In genomic region chr2:203819434-203820133, GRCh38 we compare ENCODE assay signal across 27 cellular contexts. TPM values are rescaled to one million over a fixed set of nuclear protein-coding genes. Genes with fewer than 3 reads are reported as not detected.
DNase-seq lines count a peak whose midpoint lies in the region; ATAC-seq and TF ChIP-seq lines count a peak whose summit lies in the region.
"Had no signal": no experiment of that assay in that cellular context is flagged by ENCODE, and none has a peak within 500 bp of the region (broad histone marks: within the 10 kb centered on the region; RNA-seq: fewer than 3 reads in every experiment).

No MANE protein-coding gene starts in this region.

- H3K23ac ChIP-seq in trophoblast cell (ENCODE audit: low read length) = no peak overlapping the region

- H3K36me3 ChIP-seq in BE2C (no peaks in the 10 kb centered on the region), trophoblast cell (ENCODE audit: control insufficient read depth in 1 of 2, insufficient read depth in 2 of 2, low read length in 2 of 2) (no peaks in the 10 kb centered on the region)
- H3K36me3 ChIP-seq: neutrophil had no signal

- H3K9me3 ChIP-seq in BE2C (no peaks in the 10 kb centered on the region), trophoblast cell (ENCODE audit: insufficient read depth, low read depth, low read length) (no peaks in the 10 kb centered on the region)
- H3K9me3 ChIP-seq: neutrophil had no signal

- H3K27me3 ChIP-seq in BE2C = 0 out of 2 replicates have a peak, but pooled peaks cover 3% of the 10 kb centered on the region
- H3K27me3 ChIP-seq in trophoblast cell (ENCODE audit: insufficient read depth, low read length) = no peaks in the 10 kb centered on the region

- H4K91ac ChIP-seq in trophoblast cell (ENCODE audit: low read depth, low read length) = no peak overlapping the region

- intact Hi-C loops in left ventricle myocardium superior (cut with micrococcal nuclease) = loop anchor here (5.0 to 10.0 kb wide), 2 partner anchors 337 to 735 kb away; no protein-coding TSS in a partner anchor

- H3K9ac ChIP-seq in trophoblast cell (ENCODE audit: low read length) = no peak overlapping the region

- no peak overlapping the region for H4K8ac ChIP-seq in trophoblast cell (ENCODE audit: low read depth, low read length)

- H4K12ac ChIP-seq in trophoblast cell (ENCODE audit: low read depth, low read length) = no peak overlapping the region

- H3K27ac ChIP-seq in trophoblast cell (ENCODE audit: low read depth, low read length) = no peak overlapping the region
- H3K27ac ChIP-seq: epithelial cell of prostate, neutrophil had no signal

- no peaks in the 10 kb centered on the region for H3K4me1 ChIP-seq in BE2C
- H3K4me1 ChIP-seq in trophoblast cell (ENCODE audit: control insufficient read depth in 1 of 2, insufficient read depth in 2 of 2, low read length in 2 of 2) = no peaks in the 10 kb centered on the region

- peak; percentile 24 for DNase-seq in BE2C
- DNase-seq in MV-4-11 (lab: John Stamatoyannopoulos, UW) = peak; percentile 9
- DNase-seq in left ventricle myocardium superior = peak; percentile 44
- no peak for DNase-seq in trophoblast cell
- DNase-seq in activated CD8-positive, alpha-beta memory T cell treated with anti-CD3 and anti-CD28 coated beads for 24 hours = no peak
- no peak for DNase-seq in stimulated activated naive CD8-positive, alpha-beta T cell treated with anti-CD3 and anti-CD28 coated beads, Interleukin-15, Interleukin-2, amounts not matched to agents 100 U/mL and 50 U/mL, for 24 hours
- DNase-seq: activated CD4-positive, alpha-beta T cell treated with anti-CD3 and anti-CD28 coated beads for 36 hours; activated naive CD4-positive, alpha-beta T cell treated with anti-CD3 and anti-CD28 coated beads for 36 hours; activated T-cell treated with anti-CD3 and anti-CD28 coated beads, Interleukin-2, amount 50 U/mL, for 72 hours; anterior cingulate cortex; caudate nucleus; CD4-positive, alpha-beta T cell; DMS153; foreskin melanocyte; GF-D8; hypothalamus; NCI-H146; SHP77; stimulated activated CD8-positive, alpha-beta memory T cell treated with anti-CD3 and anti-CD28 coated beads, Interleukin-4, amount 100 ng/mL, for 48 hours; SW 1271 had no signal

- no peak overlapping the region for H3K4me2 ChIP-seq in trophoblast cell (ENCODE audit: low read length)

- peak; percentile 50 for ATAC-seq in left ventricle myocardium superior
- ATAC-seq in GM19023 (IDR thresholded peaks at IDR 0.05; ENCODE audit: unreplicated experiment) = no peak
- ATAC-seq in stimulated activated naive CD8-positive, alpha-beta T cell treated with anti-CD3 and anti-CD28 coated beads, Interleukin-15, Interleukin-2, amounts not matched to agents 100 U/mL and 50 U/mL, for 24 hours = no peak
- ATAC-seq: activated CD4-positive, alpha-beta T cell treated with anti-CD3 and anti-CD28 coated beads for 36 hours; activated T-cell treated with anti-CD3 and anti-CD28 coated beads, Interleukin-2, amount 50 U/mL, for 72 hours; HCT116 had no signal

- no peak overlapping the region for H3K4me3 ChIP-seq in BE2C (ENCODE audit: low read depth, low read length)
- no peak overlapping the region for H3K4me3 ChIP-seq in trophoblast cell (ENCODE audit: low read depth, low read length)
- H3K4me3 ChIP-seq: lung had no signal

- H3K14ac ChIP-seq in trophoblast cell (ENCODE audit: low read length) = no peak overlapping the region

- no peak overlapping the region for H3K18ac ChIP-seq in trophoblast cell (ENCODE audit: low read length)

- no peak for TF ChIP-seq CTCF in BE2C (IDR thresholded peaks at IDR 0.05; ENCODE audit: low read depth, low read length)

- no peak overlapping the region for H2BK120ac ChIP-seq in trophoblast cell (ENCODE audit: insufficient read depth, low read length, poor library complexity)

- H2AK5ac ChIP-seq in trophoblast cell (ENCODE audit: low read length) = no peak overlapping the region

- H2BK5ac ChIP-seq in trophoblast cell (ENCODE audit: low read depth, low read length, poor library complexity) = no peak overlapping the region

- no peaks in the 10 kb centered on the region for H3K79me1 ChIP-seq in trophoblast cell (ENCODE audit: low read length)

- H3K4ac ChIP-seq in trophoblast cell (ENCODE audit: low read depth, low read length) = no peak overlapping the region

- peak overlapping the region; percentile 17 for H2AFZ ChIP-seq in trophoblast cell (ENCODE audit: insufficient read depth, low read length, poor library complexity)

- H2BK12ac ChIP-seq in trophoblast cell (ENCODE audit: low read length) = no peak overlapping the region

- H3K79me2 ChIP-seq in trophoblast cell (ENCODE audit: control insufficient read depth, insufficient read depth, low read length, poor library complexity) = no peaks in the 10 kb centered on the region

- no CpG with 5 or more reads among the region's 14 CpGs for WGBS in trophoblast cell (ENCODE audit: extremely low coverage, insufficient coverage, insufficient read length)

RNA-seq across cellular contexts. Expression of gene CTLA4, which starts 48.0 kb away (rescaled TPM):
- polyA plus RNA-seq in BE2C (2012; ENCODE audit: insufficient read depth, insufficient read length, low read depth) = not detected
- total RNA-seq in left ventricle myocardium superior = not detected
- polyA plus RNA-seq in trophoblast cell (2013) = 0.07 TPM in 1 of 2 replicates, not detected in the other
- total RNA-seq: OCI-LY7, renal cortical epithelial cell had no signal

Comparison
In these comparisons a context has a peak if more than half of its experiments do, and no peak if none do; other contexts are left out.
1. DNase-seq: peak in BE2C (single experiment), MV-4-11 (single experiment) and left ventricle myocardium superior (single experiment); none in trophoblast cell (0 of 2), activated CD8-positive, alpha-beta memory T cell treated with anti-CD3 and anti-CD28 coated beads for 24 hours (single experiment) and stimulated activated naive CD8-positive, alpha-beta T cell treated with anti-CD3 and anti-CD28 coated beads, Interleukin-15, Interleukin-2, amounts not matched to agents 100 U/mL and 50 U/mL, for 24 hours (single experiment).